Comparison of ENCODE assay signal across 18 cellular contexts in genomic region chr10:5952731-5953385, GRCh38. TPM values are rescaled to one million over a fixed set of nuclear protein-coding genes. Genes with fewer than 3 reads are reported as not detected.
A peak's percentile ranks its signal among the peaks of the same experiment; 100 is the strongest.
DNase-seq lines count a peak whose midpoint lies in the region; ATAC-seq and TF ChIP-seq lines count a peak whose summit lies in the region.
"Had no signal": no experiment of that assay in that cellular context is flagged by ENCODE, and none has a peak within 500 bp of the region (broad histone marks: within the 10 kb centered on the region; RNA-seq: fewer than 3 reads in every experiment).

No MANE protein-coding gene starts in this region.

- DNase-seq in CD14-positive monocyte (ENCODE audit: low spot score) = no peak
- DNase-seq in NCI-H146 (lab: John Stamatoyannopoulos, UW) = peak; percentile 92
- peak; percentile 78 for DNase-seq in chondrocyte (ENCODE audit: low spot score)
- DNase-seq in nephron progenitor cell = no peak
- no peak for DNase-seq in NCI-H510A (lab: John Stamatoyannopoulos, UW)
- DNase-seq in NCI-H748 treated with DMSO at 0.1 percent for 48 hours (lab: John Stamatoyannopoulos, UW) = no peak
- DNase-seq in retina = no peak
- DNase-seq: C1 segment of cervical spinal cord, DMS 273 treated with DMSO at 0.1 percent for 48 hours, GDM1, NCI-H1417, NCI-H2029, NCI-H2171, NCI-H446, NCI-H774 had no signal

- H3K36me3 Mint-ChIP-seq in CD14-positive monocyte = peaks cover 26 to 48% of the 10 kb centered on the region in 2 donors
- no peaks in the 10 kb centered on the region for H3K36me3 Mint-ChIP-seq in chondrocyte (ENCODE audit: low read depth)
- H3K36me3 Mint-ChIP-seq in nephron progenitor cell (ENCODE audit: low read depth) = no peaks in the 10 kb centered on the region

- ATAC-seq in HG02678 (IDR thresholded peaks at IDR 0.05; ENCODE audit: unreplicated experiment) = no peak
- ATAC-seq: A549, GM12878 had no signal

- H3K4me3 Mint-ChIP-seq in CD14-positive monocyte = no peak overlapping the region
- H3K4me3 Mint-ChIP-seq in chondrocyte (ENCODE audit: unreplicated experiment) = no peak overlapping the region
- H3K4me3 Mint-ChIP-seq in nephron progenitor cell = no peak overlapping the region

- TF ChIP-seq CTCF in CD14-positive monocyte (IDR thresholded peaks at IDR 0.05) (no peak), chondrocyte (IDR thresholded peaks at IDR 0.05) (no peak), nephron progenitor cell (IDR thresholded peaks at IDR 0.05) (no peak)

- intact Hi-C loops in CD14-positive monocyte (cut with micrococcal nuclease) = no loop called here

- H3K9me3 Mint-ChIP-seq in CD14-positive monocyte = no peaks in the 10 kb centered on the region
- no peaks in the 10 kb centered on the region for H3K9me3 Mint-ChIP-seq in chondrocyte (ENCODE audit: low read depth)
- no peaks in the 10 kb centered on the region for H3K9me3 Mint-ChIP-seq in nephron progenitor cell

- peak overlapping the region in 4 of 7 donors; percentile 57 to 75 (median 66) for H3K27ac Mint-ChIP-seq in CD14-positive monocyte
- no peak overlapping the region for H3K27ac Mint-ChIP-seq in chondrocyte (ENCODE audit: unreplicated experiment)
- peak overlapping the region; percentile 73 for H3K27ac Mint-ChIP-seq in nephron progenitor cell

- peaks cover 28% of the 10 kb centered on the region for H3K4me1 Mint-ChIP-seq in CD14-positive monocyte
- peaks cover 21% of the 10 kb centered on the region for H3K4me1 Mint-ChIP-seq in chondrocyte (ENCODE audit: low read depth)
- peaks cover 8% of the 10 kb centered on the region for H3K4me1 Mint-ChIP-seq in nephron progenitor cell

- H3K27me3 Mint-ChIP-seq in CD14-positive monocyte (ENCODE audit: low read depth in 3 of 3) = peaks cover 0 to 2% (median 1%) of the 10 kb centered on the region in 3 donors
- no peaks in the 10 kb centered on the region for H3K27me3 Mint-ChIP-seq in chondrocyte (ENCODE audit: low read depth)
- peaks cover 18% of the 10 kb centered on the region for H3K27me3 Mint-ChIP-seq in nephron progenitor cell (ENCODE audit: low read depth, poor library complexity)

RNA-seq across cellular contexts. Expression of gene IL15RA, which starts 24.5 kb away (rescaled TPM):
- 10 to 100 TPM; 12.4 to 12.6 TPM for polyA plus RNA-seq in CD14-positive monocyte
- 0.56 to 0.65 TPM in 2 of 3 replicates, not detected in the other for total RNA-seq in chondrocyte

Comparison
In these comparisons a context has a peak if more than half of its experiments do, and no peak if none do; other contexts are left out.
1. DNase-seq: peak in NCI-H146 (single experiment) and chondrocyte (single experiment); none in CD14-positive monocyte (single experiment), nephron progenitor cell (single experiment), NCI-H510A (single experiment), NCI-H748 treated with DMSO at 0.1 percent for 48 hours (single experiment) and retina (single experiment).